ENCODE assay signal across 9 cellular contexts in genomic region chr16:85205747-85206471, GRCh38.
DNase-seq lines count a peak whose midpoint lies in the region; ATAC-seq and TF ChIP-seq lines count a peak whose summit lies in the region.
"Had no signal": no experiment of that assay in that cellular context is flagged by ENCODE, and none has a peak within 500 bp of the region (broad histone marks: within the 10 kb centered on the region; RNA-seq: fewer than 3 reads in every experiment).

No MANE protein-coding gene starts in this region.

- H3K36me3 ChIP-seq in H7 (replicated peaks; ENCODE audit: control insufficient read depth, insufficient read depth, low read length), result no peaks in the 10 kb centered on the region

- intact Hi-C loops in posterior vena cava (cut with DNase I), result no loop called here

- no peak for ATAC-seq in GM21786 (IDR thresholded peaks at IDR 0.05; ENCODE audit: unreplicated experiment)
- no peak for ATAC-seq in GM18519 (IDR thresholded peaks at IDR 0.05; ENCODE audit: low FRiP score, unreplicated experiment)
- ATAC-seq: effector memory CD8-positive, alpha-beta T cell had no signal

- TF ChIP-seq CTCF in foreskin fibroblast (IDR thresholded peaks at IDR 0.05; ENCODE audit: low read depth, low read length), result no peak

- H3K4me3 ChIP-seq in H7 (ENCODE audit: insufficient read depth, low read depth, low read length) (no peak overlapping the region), foreskin fibroblast (ENCODE audit: low read depth in 1 of 2, low read length in 2 of 2) (no peak overlapping the region)

- DNase-seq in H7 (peak; percentile 81), RKO (ENCODE audit: low spot score) (peak; percentile 36), foreskin fibroblast (peak; percentile 53 to 68), posterior vena cava (ENCODE audit: low spot score) (peak; percentile 80), UCSD-AML1 (lab: John Stamatoyannopoulos, UW; ENCODE audit: unreplicated experiment) (no peak), HUDEP-2 (lab: John Stamatoyannopoulos, UW; ENCODE audit: unreplicated experiment in 76 of 76) (no peak)
- DNase-seq: effector memory CD8-positive, alpha-beta T cell had no signal

- H3K27me3 ChIP-seq in H7 (ENCODE audit: control insufficient read depth, insufficient read depth, low read length), result no peaks in the 10 kb centered on the region

Comparison
In these comparisons a context has a peak if more than half of its experiments do, and no peak if none do; other contexts are left out.
1. DNase-seq: peak in H7 (single experiment), RKO (single experiment), foreskin fibroblast (2 of 2) and posterior vena cava (single experiment); none in UCSD-AML1 (single experiment) and HUDEP-2 (0 of 76).